In genomic region chr7:36003343-36003742, GRCh38 we compare ENCODE assay signal across 22 cellular contexts.
DNase-seq lines count a peak whose midpoint lies in the region; ATAC-seq, FAIRE-seq and TF ChIP-seq lines count a peak whose summit lies in the region.
"Had no signal": no experiment of that assay in that cellular context is flagged by ENCODE, and none has a peak within 500 bp of the region (broad histone marks: within the 10 kb centered on the region; RNA-seq: fewer than 3 reads in every experiment).

No MANE protein-coding gene starts in this region.

- no peaks in the 10 kb centered on the region for H3K79me2 ChIP-seq in K562 (ENCODE audit: control insufficient read depth, insufficient read depth, low read length)
- H3K79me2 ChIP-seq in mesendoderm (ENCODE audit: control insufficient read depth, insufficient read depth, low read length), result no peaks in the 10 kb centered on the region

- in situ Hi-C loops in K562 (cut with MboI), result no loop called here

- no peak overlapping the region for H3K23ac ChIP-seq in mesendoderm (ENCODE audit: low read length)

- CTCF ChIA-PET in K562 (lab: Yijun Ruan, JAX; ENCODE audit: low intra/inter-chr PET ratio), result no interaction called here

- H3K4ac ChIP-seq in mesendoderm (ENCODE audit: low read depth, low read length), result no peak overlapping the region

- peak overlapping the region; percentile 80 for H2BK5ac ChIP-seq in mesendoderm (ENCODE audit: low read length)

- H3K4me2 ChIP-seq in K562 (ENCODE audit: insufficient read depth, low read length) (no peak overlapping the region), mesendoderm (ENCODE audit: low read length) (no peak overlapping the region)
- H3K4me2 ChIP-seq: A549; BLaER1 treated with 17β-estradiol and CSF1 and Interleukin-3, amounts not matched to agents 10 nM and 100 nM had no signal

- intact Hi-C loops in K562 (cut with micrococcal nuclease), result no loop called here

- FAIRE-seq in K562 (lab: Jason Lieb, UNC), result no peak
- FAIRE-seq: A549, D721Med, G401.6, GM12891, GM19239 had no signal

- whole genome bisulfite sequencing in K562 (ENCODE audit: insufficient coverage, low coverage, missing lambda C conversion rate), result 0% methylated on average over 1 of the region's 1 CpG
- WGBS in mesendoderm (ENCODE audit: extremely low coverage, insufficient coverage, low lambda C conversion rate), result no CpG with 5 or more reads among the region's 1 CpG

- H4K8ac ChIP-seq in mesendoderm (ENCODE audit: low read depth, low read length), result no peak overlapping the region

- no peaks in the 10 kb centered on the region for H3K27me3 Mint-ChIP-seq in endothelial cell (ENCODE audit: unreplicated experiment)
- H3K27me3 Mint-ChIP-seq: CD4-positive, alpha-beta T cell had no signal

- H3K18ac ChIP-seq in mesendoderm (ENCODE audit: low read length), result no peak overlapping the region

- TF ChIP-seq EP300 in K562 (IDR thresholded peaks at IDR 0.05; ENCODE audit: low read length), result no peak

- H3K27me3 ChIP-seq in K562 (ENCODE audit: control insufficient read depth in 2 of 2, insufficient read depth in 2 of 2, low read length in 2 of 2), result peaks cover 0 to 11% of the 10 kb centered on the region in 2 experiments; a peak in 2 of 5 replicates
- H3K27me3 ChIP-seq in mesendoderm (ENCODE audit: insufficient read depth, low read length, poor library complexity), result no peaks in the 10 kb centered on the region
- H3K27me3 ChIP-seq: BLaER1 treated with 17β-estradiol and CSF1 and Interleukin-3, amounts not matched to agents 10 nM and 100 nM had no signal

- no peak overlapping the region for H3K56ac ChIP-seq in mesendoderm (ENCODE audit: low read length)

- no peak overlapping the region for H2AK5ac ChIP-seq in mesendoderm (ENCODE audit: low read length)

- peak; percentile 61 for DNase-seq in NCI-H146 (lab: John Stamatoyannopoulos, UW)
- DNase-seq in NCI-H146 treated with DMSO at 0.1 percent for 48 hours (lab: John Stamatoyannopoulos, UW; ENCODE audit: unreplicated experiment), result no peak
- no peak for DNase-seq in K562 (ENCODE audit: extremely low read depth in 1 of 4, low spot score in 3 of 4)
- DNase-seq in endothelial cell (ENCODE audit: low spot score), result no peak
- no peak for DNase-seq in mesendoderm
- DNase-seq in HPDE6-E6E7 (ENCODE audit: extremely low spot score), result no peak
- DNase-seq in NCI-H82 (lab: John Stamatoyannopoulos, UW), result no peak
- DNase-seq: AML-193; Calu3; CD4-positive, alpha-beta T cell; CD8-positive, alpha-beta T cell; DMS79 treated with DMSO at 0.1 percent for 48 hours; GF-D8 had no signal

- TF ChIP-seq RAD21 in K562 (CRISPR knock-in tag; conservative IDR thresholded peaks at IDR 0.05 in 1 of 2, IDR thresholded peaks at IDR 0.05 in 1 of 2), result no peak

- no peak for TF ChIP-seq CTCF in K562 (IDR thresholded peaks at IDR 0.05 in 2 of 3, conservative IDR thresholded peaks at IDR 0.05 in 1 of 3; ENCODE audit: insufficient read depth in 2 of 3, low read depth in 1 of 3, low read length in 3 of 3)
- no peak for TF ChIP-seq CTCF in endothelial cell (IDR thresholded peaks at IDR 0.05; ENCODE audit: unreplicated experiment)

- no peak overlapping the region for H3K4me3 Mint-ChIP-seq in endothelial cell (ENCODE audit: unreplicated experiment)
- H3K4me3 Mint-ChIP-seq: B cell; CD4-positive, alpha-beta T cell; CD8-positive, alpha-beta T cell had no signal

- no peaks in the 10 kb centered on the region for H3K4me1 ChIP-seq in K562 (replicated peaks in 1 of 2; ENCODE audit: control insufficient read depth in 2 of 2, insufficient read depth in 2 of 2, low read length in 2 of 2)
- no peaks in the 10 kb centered on the region for H3K4me1 ChIP-seq in mesendoderm (ENCODE audit: control insufficient read depth, low read depth, low read length)
- H3K4me1 ChIP-seq: A549 had no signal

- no peak overlapping the region for H2BK15ac ChIP-seq in mesendoderm (replicated peaks; ENCODE audit: low read depth)

- H3K9ac ChIP-seq in K562 (ENCODE audit: insufficient read depth in 1 of 2, low read depth in 2 of 2, low read length in 2 of 2) (no peak overlapping the region), mesendoderm (ENCODE audit: low read length) (no peak overlapping the region)
- H3K9ac ChIP-seq: BLaER1 treated with 17β-estradiol and CSF1 and Interleukin-3, amounts not matched to agents 10 nM and 100 nM had no signal

- H3K4me1 Mint-ChIP-seq in endothelial cell (ENCODE audit: unreplicated experiment), result peaks cover 28% of the 10 kb centered on the region
- H3K4me1 Mint-ChIP-seq: B cell had no signal

- H3K9me1 ChIP-seq in K562 (ENCODE audit: control insufficient read depth, insufficient read depth, low read length), result no peaks in the 10 kb centered on the region

- no peaks in the 10 kb centered on the region for H3K79me1 ChIP-seq in mesendoderm (ENCODE audit: low read length)

- H3K27ac Mint-ChIP-seq in endothelial cell (ENCODE audit: unreplicated experiment), result peak overlapping the region; percentile 88
- H3K27ac Mint-ChIP-seq: B cell; CD4-positive, alpha-beta T cell; CD8-positive, alpha-beta T cell had no signal

- POLR2A ChIA-PET in K562 (lab: Yijun Ruan, JAX), result no interaction called here

- H2AFZ ChIP-seq in K562 (ENCODE audit: low read depth, low read length), result no peak overlapping the region

- no peak for ATAC-seq in K562
- ATAC-seq: A549; CD8-positive, alpha-beta T cell had no signal

- no TSS peak for BruUV-seq in K562 (replicated peaks; lab: Mats Ljungman, UMichigan)

- TF ChIP-seq POLR2A in K562 (conservative IDR thresholded peaks at IDR 0.05), result no peak

- H4K5ac ChIP-seq in mesendoderm (ENCODE audit: low read length), result no peak overlapping the region

- H4K20me1 ChIP-seq in K562 (replicated peaks; ENCODE audit: control insufficient read depth, insufficient read depth, low read length), result no peaks in the 10 kb centered on the region
- H4K20me1 ChIP-seq: BLaER1 treated with 17β-estradiol and CSF1 and Interleukin-3, amounts not matched to agents 10 nM and 100 nM had no signal

- H3K27ac ChIP-seq in K562 (ENCODE audit: extremely low read depth, low read depth, low read length), result no peak overlapping the region
- no peak overlapping the region for H3K27ac ChIP-seq in mesendoderm (ENCODE audit: low read depth, low read length)
- H3K27ac ChIP-seq: 22Rv1; A549; BLaER1 treated with 17β-estradiol and CSF1 and Interleukin-3, amounts not matched to agents 10 nM and 100 nM; C4-2B had no signal

- no peaks in the 10 kb centered on the region for H3K36me3 Mint-ChIP-seq in endothelial cell (ENCODE audit: low read depth, unreplicated experiment)
- H3K36me3 Mint-ChIP-seq: CD8-positive, alpha-beta T cell had no signal

- H3K4me3 ChIP-seq in K562 (no peak overlapping the region), mesendoderm (ENCODE audit: low read length) (no peak overlapping the region)
- H3K4me3 ChIP-seq: A549; BLaER1 treated with 17β-estradiol and CSF1 and Interleukin-3, amounts not matched to agents 10 nM and 100 nM had no signal

- H2BK120ac ChIP-seq in mesendoderm (ENCODE audit: low read depth, low read length), result no peak overlapping the region

- no peaks in the 10 kb centered on the region for H3K36me3 ChIP-seq in K562 (ENCODE audit: control insufficient read depth, insufficient read depth, low read length)
- H3K36me3 ChIP-seq in mesendoderm (ENCODE audit: control insufficient read depth, insufficient read depth, low read length), result no peaks in the 10 kb centered on the region
- H3K36me3 ChIP-seq: BLaER1 treated with 17β-estradiol and CSF1 and Interleukin-3, amounts not matched to agents 10 nM and 100 nM had no signal

- no peaks in the 10 kb centered on the region for H3K9me3 ChIP-seq in K562 (replicated peaks; ENCODE audit: control insufficient read depth, insufficient read depth, low read depth, low read length)
- H3K9me3 ChIP-seq: A549; BLaER1 treated with 17β-estradiol and CSF1 and Interleukin-3, amounts not matched to agents 10 nM and 100 nM had no signal

- H3K9me3 Mint-ChIP-seq in endothelial cell (ENCODE audit: unreplicated experiment), result no peaks in the 10 kb centered on the region
- H3K9me3 Mint-ChIP-seq: CD4-positive, alpha-beta T cell; CD8-positive, alpha-beta T cell had no signal

TF ChIP-seq in K562, 482 proteins besides CTCF, POLR2A, EP300 and RAD21:
- TF ChIP-seq RBM25 (IDR thresholded peaks at IDR 0.05; ENCODE audit: low read depth, low read length, severe bottlenecking) (peak; percentile 50), TGIF2 (CRISPR knock-in tag; IDR thresholded peaks at IDR 0.05) (no peak)
